8 cellular contexts compared by ENCODE assay signal in genomic region chr9:105693435-105694275, GRCh38. TPM values are rescaled to one million over a fixed set of nuclear protein-coding genes. Genes with fewer than 3 reads are reported as not detected.
DNase-seq lines count a peak whose midpoint lies in the region; ATAC-seq and TF ChIP-seq lines count a peak whose summit lies in the region.

No MANE protein-coding gene starts in this region.

- H3K27ac Mint-ChIP-seq in natural killer cell treated with Interleukin-12 subunit alpha and Interleukin-12 subunit beta and Interleukin-15 and Interleukin-18, amount 100 ng/mL, for 72 hours: peak overlapping the region in 1 of 2 donors; percentile 34

- peaks cover 36% of the 10 kb centered on the region for H3K79me2 ChIP-seq in DOHH2 (ENCODE audit: control insufficient read depth, low read length)

- H3F3A ChIP-seq in DOHH2 (ENCODE audit: control insufficient read depth, insufficient read depth): no peaks in the 10 kb centered on the region

- H3K4me1 ChIP-seq in DOHH2 (ENCODE audit: control insufficient read depth, low read length): peaks cover 19% of the 10 kb centered on the region
- peaks cover 7% of the 10 kb centered on the region for H3K4me1 ChIP-seq in effector memory CD4-positive, alpha-beta T cell (ENCODE audit: control insufficient read depth, insufficient read depth, low read length, poor library complexity, severe bottlenecking)

- H3K9me3 ChIP-seq in DOHH2 (ENCODE audit: control insufficient read depth, insufficient read depth, low read length): no peaks in the 10 kb centered on the region
- no peaks in the 10 kb centered on the region for H3K9me3 ChIP-seq in effector memory CD4-positive, alpha-beta T cell (ENCODE audit: control insufficient read depth, low read length)

- H3K9me3 Mint-ChIP-seq in natural killer cell treated with Interleukin-12 subunit alpha and Interleukin-12 subunit beta and Interleukin-15 and Interleukin-18, amount 100 ng/mL, for 72 hours: no peaks in the 10 kb centered on the region

- peak; percentile 11 for DNase-seq in RPMI8226
- DNase-seq in effector memory CD4-positive, alpha-beta T cell: no peak
- DNase-seq in natural killer cell treated with Interleukin-12 subunit alpha and Interleukin-12 subunit beta and Interleukin-15 and Interleukin-18, amount 100 ng/mL, for 72 hours (ENCODE audit: low spot score): no peak
- DNase-seq in HCEC 1CT: no peak
- no peak for DNase-seq in SHP77 (lab: John Stamatoyannopoulos, UW)

- H4K20me1 ChIP-seq in DOHH2 (ENCODE audit: control insufficient read depth, insufficient read depth, low read depth, low read length): no peaks in the 10 kb centered on the region

- 0 out of 2 replicates have a peak, but pooled peaks cover 4% of the 10 kb centered on the region for H3K27me3 ChIP-seq in DOHH2 (ENCODE audit: control insufficient read depth, low read length)
- peaks cover 8% of the 10 kb centered on the region for H3K27me3 ChIP-seq in effector memory CD4-positive, alpha-beta T cell (replicated peaks; ENCODE audit: control insufficient read depth, insufficient read depth, low read length, poor library complexity, severe bottlenecking)

- H3K36me3 ChIP-seq in DOHH2 (ENCODE audit: control insufficient read depth, low read length): no peaks in the 10 kb centered on the region
- no peaks in the 10 kb centered on the region for H3K36me3 ChIP-seq in effector memory CD4-positive, alpha-beta T cell (ENCODE audit: control insufficient read depth, insufficient read depth, low read length)

- H3K4me3 ChIP-seq in DOHH2 (ENCODE audit: low read length): peak overlapping the region; percentile 87
- H3K4me3 ChIP-seq in effector memory CD4-positive, alpha-beta T cell (ENCODE audit: insufficient read depth, low read depth, low read length, poor library complexity, severe bottlenecking): peak overlapping the region; percentile 67

- no peak for TF ChIP-seq CTCF in DOHH2 (IDR thresholded peaks at IDR 0.05; ENCODE audit: low read depth, low read length, poor library complexity, severe bottlenecking)

- peak; percentile 29 for ATAC-seq in GM19035 (IDR thresholded peaks at IDR 0.05; ENCODE audit: unreplicated experiment)
- peak; percentile 11 for ATAC-seq in HG03139 (IDR thresholded peaks at IDR 0.05; ENCODE audit: unreplicated experiment)
- ATAC-seq in natural killer cell treated with Interleukin-12 subunit alpha and Interleukin-12 subunit beta and Interleukin-15 and Interleukin-18, amount 100 ng/mL, for 72 hours: no peak

- peaks cover 16 to 19% of the 10 kb centered on the region in 2 donors for H3K4me1 Mint-ChIP-seq in natural killer cell treated with Interleukin-12 subunit alpha and Interleukin-12 subunit beta and Interleukin-15 and Interleukin-18, amount 100 ng/mL, for 72 hours (ENCODE audit: low read depth in 2 of 2)

- H3K36me3 Mint-ChIP-seq in natural killer cell treated with Interleukin-12 subunit alpha and Interleukin-12 subunit beta and Interleukin-15 and Interleukin-18, amount 100 ng/mL, for 72 hours: no peaks in the 10 kb centered on the region

- no peaks in the 10 kb centered on the region for H3K9me2 ChIP-seq in DOHH2 (replicated peaks; ENCODE audit: control insufficient read depth, low read length)

- peak overlapping the region; percentile 98 for H3K4me2 ChIP-seq in DOHH2 (ENCODE audit: low read length)

- peak overlapping the region; percentile 87 for H3K4me3 Mint-ChIP-seq in natural killer cell treated with Interleukin-12 subunit alpha and Interleukin-12 subunit beta and Interleukin-15 and Interleukin-18, amount 100 ng/mL, for 72 hours

- H3K27me3 Mint-ChIP-seq in natural killer cell treated with Interleukin-12 subunit alpha and Interleukin-12 subunit beta and Interleukin-15 and Interleukin-18, amount 100 ng/mL, for 72 hours: peaks cover 16 to 30% of the 10 kb centered on the region in 2 donors

- H3K27ac ChIP-seq in DOHH2 (ENCODE audit: low read depth, low read length): no peak overlapping the region
- H3K27ac ChIP-seq in effector memory CD4-positive, alpha-beta T cell (ENCODE audit: insufficient read depth, low read length, poor library complexity, severe bottlenecking): no peak overlapping the region

RNA-seq across cellular contexts. Expression of gene TMEM38B, which starts 0.7 kb away (rescaled TPM):
- 10 to 100 TPM; 13.7 TPM for total RNA-seq in natural killer cell treated with Interleukin-12 subunit alpha and Interleukin-12 subunit beta and Interleukin-15 and Interleukin-18, amount 100 ng/mL, for 72 hours

RNA-seq across cellular contexts. Expression of gene TAL2, which starts 31.4 kb away (rescaled TPM):
- total RNA-seq in natural killer cell treated with Interleukin-12 subunit alpha and Interleukin-12 subunit beta and Interleukin-15 and Interleukin-18, amount 100 ng/mL, for 72 hours: not detected

Comparison
In these comparisons a context has a peak if more than half of its experiments do, and no peak if none do; other contexts are left out.
1. ATAC-seq: peak in GM19035 (single experiment) and HG03139 (single experiment); none in natural killer cell treated with Interleukin-12 subunit alpha and Interleukin-12 subunit beta and Interleukin-15 and Interleukin-18, amount 100 ng/mL, for 72 hours (0 of 2).